ENCODE assay signal across 8 cellular contexts in the genomic region with DNA sequence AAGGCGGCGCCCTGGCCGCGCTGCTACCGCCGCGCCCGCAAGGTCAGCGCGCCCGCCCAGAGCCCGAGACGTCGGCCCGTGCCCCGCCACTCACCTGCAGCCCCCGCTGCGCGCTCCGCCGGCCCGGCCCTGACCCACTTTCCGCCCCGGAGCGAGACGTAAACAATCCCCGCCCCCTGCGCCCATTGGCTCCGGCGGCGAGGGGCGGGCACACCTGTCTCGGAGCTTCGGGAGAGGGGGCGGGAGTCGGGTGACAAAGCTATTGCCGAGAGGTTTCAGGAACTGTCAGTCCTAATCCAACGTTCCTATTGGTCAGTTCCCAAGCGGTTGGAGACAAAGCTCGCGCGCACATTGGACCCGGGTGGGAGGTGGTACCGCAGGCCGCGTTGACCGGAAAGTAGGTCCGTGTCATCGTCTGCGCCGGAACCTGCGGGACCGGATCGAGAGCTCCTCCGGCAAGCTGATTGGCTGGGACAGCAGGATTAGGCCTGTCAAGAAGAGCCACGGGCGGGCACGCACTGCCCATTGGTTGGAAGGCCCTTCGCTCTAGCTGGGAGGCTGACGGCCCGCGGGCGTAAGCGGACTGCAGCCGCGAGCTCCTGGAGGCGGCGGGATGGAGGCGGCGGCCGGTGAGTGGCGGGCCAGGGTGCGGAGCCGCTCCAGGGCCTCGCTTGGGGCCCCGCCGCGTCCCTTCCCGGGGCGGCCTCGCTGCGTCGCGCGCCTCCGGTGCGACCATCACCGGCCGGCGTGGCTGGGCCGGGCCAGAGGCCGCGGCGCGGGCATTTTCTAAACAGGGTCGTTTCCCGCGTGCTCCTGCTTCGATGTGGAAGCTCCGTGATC. TPM values are rescaled to one million over a fixed set of nuclear protein-coding genes. Genes with fewer than 3 reads are reported as not detected.
A peak's percentile ranks its signal among the peaks of the same experiment; 100 is the strongest.
DNase-seq lines count a peak whose midpoint lies in the region; ATAC-seq and TF ChIP-seq lines count a peak whose summit lies in the region.

A gene with protein sequence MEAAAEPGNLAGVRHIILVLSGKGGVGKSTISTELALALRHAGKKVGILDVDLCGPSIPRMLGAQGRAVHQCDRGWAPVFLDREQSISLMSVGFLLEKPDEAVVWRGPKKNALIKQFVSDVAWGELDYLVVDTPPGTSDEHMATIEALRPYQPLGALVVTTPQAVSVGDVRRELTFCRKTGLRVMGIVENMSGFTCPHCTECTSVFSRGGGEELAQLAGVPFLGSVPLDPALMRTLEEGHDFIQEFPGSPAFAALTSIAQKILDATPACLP (plus strand): TSS at position 553 of the 840 bp plus-strand sequence. CDS start 61 bp downstream, at position 614.
A gene (minus strand): TSS at position 164 of the 840 bp plus-strand sequence. CDS start 1,088 bp downstream, outside the sequence.

- H3K36me3 ChIP-seq in thymus (ENCODE audit: control insufficient read depth, insufficient read depth): peaks cover 61% of the 10 kb centered on the region

- no peaks in the 10 kb centered on the region for H3K9me3 Mint-ChIP-seq in osteocyte (ENCODE audit: unreplicated experiment)

- H3K27me3 ChIP-seq in thymus (ENCODE audit: control insufficient read depth, insufficient read depth): no peaks in the 10 kb centered on the region

- H3K27ac ChIP-seq in thymus (ENCODE audit: low read depth): peak within 1 kb of the TSS; percentile 87

- intact Hi-C loops in head of caudate nucleus (cut with DNase I): no loop called here

- H3K4me1 Mint-ChIP-seq in osteocyte (ENCODE audit: unreplicated experiment): peaks cover 26% of the 10 kb centered on the region

- H3K27me3 Mint-ChIP-seq in osteocyte (ENCODE audit: unreplicated experiment): no peaks in the 10 kb centered on the region

- H3K4me3 ChIP-seq in GM12864 (ENCODE audit: low read depth, low read length) (peak within 1 kb of the TSS; percentile 97), thymus (ENCODE audit: low read length) (peak within 1 kb of the TSS; percentile 57)

- under 1% methylated on average over 100 of the region's 100 CpGs for WGBS in thymus

- H3K9me3 ChIP-seq in thymus (ENCODE audit: control insufficient read depth): peaks cover 1% of the 10 kb centered on the region

- DNase-seq in GM12864 (ENCODE audit: low read depth): peak; percentile 99
- peak; percentile 99 to 100 (median 100) for DNase-seq in NCI-H1417 (lab: John Stamatoyannopoulos, UW)
- peak; percentile 87 to 97 for DNase-seq in SW 1271 (lab: John Stamatoyannopoulos, UW)
- DNase-seq in activated naive CD8-positive, alpha-beta T cell treated with anti-CD3 and anti-CD28 coated beads, Interleukin-2, amount 50 U/mL, for 16 hours (ENCODE audit: low read depth, low spot score): peak; percentile 95
- DNase-seq in head of caudate nucleus: peak; percentile 100
- peak; percentile 100 for DNase-seq in osteocyte (ENCODE audit: extremely low spot score, unreplicated experiment)

- TF ChIP-seq CTCF in GM12864 (IDR thresholded peaks at IDR 0.05; ENCODE audit: low read depth, low read length, missing control alignments): no peak
- TF ChIP-seq CTCF in osteocyte (IDR thresholded peaks at IDR 0.05): no peak

- H3K4me3 Mint-ChIP-seq in osteocyte (ENCODE audit: unreplicated experiment): peak within 1 kb of the TSS; percentile 87

- H3K36me3 Mint-ChIP-seq in osteocyte (ENCODE audit: unreplicated experiment): peaks cover 1% of the 10 kb centered on the region

- H3K4me1 ChIP-seq in thymus (ENCODE audit: control insufficient read depth, insufficient read depth, low read length): peaks cover 14% of the 10 kb centered on the region

- ATAC-seq in HG02759 (IDR thresholded peaks at IDR 0.05; ENCODE audit: unreplicated experiment): peak; percentile 84

- peak within 1 kb of the TSS; percentile 61 for H3K27ac Mint-ChIP-seq in osteocyte (ENCODE audit: unreplicated experiment)

RNA-seq across cellular contexts. Expression of the first gene that starts in this region (rescaled TPM):
- 55.5 and 56.3 TPM in 2 replicates for total RNA-seq in osteocyte
- polyA plus RNA-seq in thymus: 80.6 TPM

RNA-seq across cellular contexts. Expression of the second gene that starts in this region (rescaled TPM):
- 52.8 and 53.4 TPM in 2 replicates for total RNA-seq in osteocyte
- 282 TPM for polyA plus RNA-seq in thymus

Comparison
In these comparisons a context has a peak if more than half of its experiments do, and no peak if none do; other contexts are left out.
1. Peak in every context shown above with its lines: DNase-seq, ATAC-seq, H3K4me3 ChIP-seq and H3K27ac ChIP-seq.